1 cellular context compared by ENCODE assay signal in the genomic region with DNA sequence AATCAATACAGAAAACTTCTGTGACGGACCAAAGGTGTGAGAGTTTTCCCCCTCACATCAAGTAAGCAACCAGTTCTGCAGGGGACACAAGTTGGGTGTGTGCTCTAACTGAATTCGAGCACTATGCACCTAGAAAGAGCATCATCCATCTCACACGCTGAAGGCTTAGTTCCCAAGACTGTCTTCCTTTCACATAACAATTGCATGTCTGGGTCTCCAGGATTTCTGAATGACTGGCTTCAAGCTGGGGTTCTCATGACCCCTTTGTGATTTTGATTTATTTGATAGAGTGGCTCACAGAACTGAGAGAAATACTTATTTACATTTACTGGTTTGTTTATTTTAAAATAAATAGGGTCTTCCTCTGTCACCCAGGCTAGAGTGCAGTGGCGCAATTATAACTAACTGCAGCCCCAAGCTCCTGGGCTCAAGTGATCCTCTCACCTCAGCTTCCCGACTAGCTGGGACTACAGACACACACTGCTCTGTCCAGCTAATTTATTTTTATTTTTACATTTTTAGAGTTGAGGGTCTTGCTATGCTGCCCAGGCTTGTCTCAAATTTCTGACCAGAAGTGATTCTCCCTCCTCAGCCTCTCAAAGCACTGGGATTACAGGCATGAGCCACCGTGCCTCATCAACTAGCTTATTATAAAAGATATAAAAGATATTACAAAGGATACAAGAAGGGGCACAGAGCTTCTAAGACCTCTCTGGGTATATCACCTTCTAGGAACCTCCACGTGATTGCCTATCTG.
TF ChIP-seq lines count a peak whose summit lies in the region.

No MANE protein-coding gene starts in this region.

TF ChIP-seq in GM23338, 12 proteins besides CTCF, POLR2A, EP300 and RAD21 (continued from another document):
- TF ChIP-seq CREB1 (CRISPR knock-in tag; IDR thresholded peaks at IDR 0.05; ENCODE audit: low read depth) (no peak), POLR2AphosphoS5 (IDR thresholded peaks at IDR 0.05; ENCODE audit: low read depth) (no peak), NANOG (IDR thresholded peaks at IDR 0.05; ENCODE audit: borderline replicate concordance) (peak; percentile 55; the same call in 1 of the 2 replicates), EZH2phosphoT487 (IDR thresholded peaks at IDR 0.05; ENCODE audit: unreplicated experiment) (no peak)
